19 cellular contexts compared by ENCODE assay signal in genomic region chr7:3636131-3636860, GRCh38.
A peak's percentile ranks its signal among the peaks of the same experiment; 100 is the strongest.
DNase-seq lines count a peak whose midpoint lies in the region; ATAC-seq and TF ChIP-seq lines count a peak whose summit lies in the region.
"Had no signal": no experiment of that assay in that cellular context is flagged by ENCODE, and none has a peak within 500 bp of the region (broad histone marks: within the 10 kb centered on the region; RNA-seq: fewer than 3 reads in every experiment).

No MANE protein-coding gene starts in this region.

- DNase-seq in LHCN-M2 (ENCODE audit: low read depth) (peak; percentile 43), astrocyte of the hippocampus (ENCODE audit: low read depth, low spot score) (peak; percentile 7), fibroblast of gingiva (ENCODE audit: low read depth) (peak; percentile 72), osteoblast (ENCODE audit: insufficient read length, low spot score, missing footprints) (no peak), upper lobe of left lung (no peak), cardiac septum (ENCODE audit: low spot score) (no peak), hypothalamus (lab: John Stamatoyannopoulos, UW) (no peak)
- DNase-seq: C1 segment of cervical spinal cord, DMS79, H7, NCI-H1105 treated with DMSO at 0.1 percent for 48 hours, NCI-H1694, NCI-H510A treated with DMSO at 0.1 percent for 48 hours, NCI-H82, OCI-M1, SHP77 had no signal

- TF ChIP-seq CTCF in osteoblast (IDR thresholded peaks at IDR 0.05; ENCODE audit: extremely low read depth, low read depth, low read length) (no peak), upper lobe of left lung (IDR thresholded peaks at IDR 0.05) (no peak)

- ATAC-seq in upper lobe of left lung (ENCODE audit: low FRiP score in 2 of 2): no peak
- ATAC-seq in GM21528 (IDR thresholded peaks at IDR 0.05; ENCODE audit: low FRiP score, unreplicated experiment): no peak

- no peaks in the 10 kb centered on the region for H3K27me3 ChIP-seq in osteoblast (ENCODE audit: insufficient read depth, low read length)
- H3K27me3 ChIP-seq in upper lobe of left lung: no peaks in the 10 kb centered on the region

- H3K9me3 ChIP-seq in osteoblast (ENCODE audit: low read depth, low read length) (no peaks in the 10 kb centered on the region), upper lobe of left lung (no peaks in the 10 kb centered on the region)

- no peak overlapping the region for H3K27ac ChIP-seq in osteoblast (ENCODE audit: low read depth, low read length)
- no peak overlapping the region for H3K27ac ChIP-seq in upper lobe of left lung
- H3K27ac ChIP-seq: HL-60, SK-N-MC had no signal

- WGBS in upper lobe of left lung, 2 donors: 85 to 91% methylated on average over 6 of the region's 6 CpGs

- H3K4me3 ChIP-seq in osteoblast (ENCODE audit: insufficient read depth, low read length) (no peak overlapping the region), upper lobe of left lung (no peak overlapping the region)
- H3K4me3 ChIP-seq: SK-N-MC had no signal

- no peak for TF ChIP-seq POLR2A in upper lobe of left lung (IDR thresholded peaks at IDR 0.05)

- peak overlapping the region; percentile 21 for H2AFZ ChIP-seq in osteoblast (ENCODE audit: low read length)

- no peaks in the 10 kb centered on the region for H3K36me3 ChIP-seq in osteoblast (ENCODE audit: insufficient read depth, low read length)
- no peaks in the 10 kb centered on the region for H3K36me3 ChIP-seq in upper lobe of left lung

- H3K4me2 ChIP-seq in osteoblast (ENCODE audit: insufficient read depth, low read length): no peak overlapping the region

- intact Hi-C loops in cardiac septum (cut with DNase I): no loop called here

- TF ChIP-seq EP300 in upper lobe of left lung (IDR thresholded peaks at IDR 0.05): no peak

- no peaks in the 10 kb centered on the region for H4K20me1 ChIP-seq in osteoblast (ENCODE audit: insufficient read depth, low read length)

- H3K4me1 ChIP-seq in osteoblast (ENCODE audit: insufficient read depth, low read length) (no peaks in the 10 kb centered on the region), upper lobe of left lung (no peaks in the 10 kb centered on the region)

- no peaks in the 10 kb centered on the region for H3K79me2 ChIP-seq in osteoblast (ENCODE audit: insufficient read depth, low read length)

Comparison
In these comparisons a context has a peak if more than half of its experiments do, and no peak if none do; other contexts are left out.
1. DNase-seq: peak in LHCN-M2 (single experiment), astrocyte of the hippocampus (single experiment) and fibroblast of gingiva (single experiment); none in osteoblast (single experiment), upper lobe of left lung (0 of 2), cardiac septum (single experiment) and hypothalamus (0 of 51).